ENCODE assay signal across 1 cellular context in the genomic region with DNA sequence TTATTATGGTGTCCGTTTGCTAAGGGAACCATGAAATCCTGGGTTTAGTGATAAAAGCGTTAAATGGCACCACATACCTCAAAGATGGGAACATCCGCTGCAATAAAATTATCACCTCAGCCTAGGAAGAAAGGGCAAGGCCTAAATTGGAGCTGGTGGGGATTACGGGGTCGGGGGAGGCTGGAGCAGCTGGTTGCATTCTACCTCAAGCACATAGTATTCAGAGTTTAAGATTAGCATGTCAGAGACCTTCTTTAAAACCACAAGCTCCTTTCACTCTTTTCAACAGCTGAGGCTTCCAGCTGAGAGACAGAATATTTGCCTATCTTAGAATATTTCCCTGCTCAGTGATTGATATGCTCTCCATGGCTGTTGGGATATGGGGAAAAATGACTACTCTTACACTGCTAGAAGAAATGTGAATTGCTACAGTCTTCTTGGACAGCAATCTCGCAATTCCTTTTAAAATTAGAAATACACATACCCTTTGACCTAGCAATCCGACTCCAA.
A peak's percentile ranks its signal among the peaks of the same experiment; 100 is the strongest.
TF ChIP-seq lines count a peak whose summit lies in the region.

No MANE protein-coding gene starts in this region.

TF ChIP-seq in H1, 55 proteins besides CTCF, POLR2A, EP300 and RAD21:
- TF ChIP-seq, protein P1, sequence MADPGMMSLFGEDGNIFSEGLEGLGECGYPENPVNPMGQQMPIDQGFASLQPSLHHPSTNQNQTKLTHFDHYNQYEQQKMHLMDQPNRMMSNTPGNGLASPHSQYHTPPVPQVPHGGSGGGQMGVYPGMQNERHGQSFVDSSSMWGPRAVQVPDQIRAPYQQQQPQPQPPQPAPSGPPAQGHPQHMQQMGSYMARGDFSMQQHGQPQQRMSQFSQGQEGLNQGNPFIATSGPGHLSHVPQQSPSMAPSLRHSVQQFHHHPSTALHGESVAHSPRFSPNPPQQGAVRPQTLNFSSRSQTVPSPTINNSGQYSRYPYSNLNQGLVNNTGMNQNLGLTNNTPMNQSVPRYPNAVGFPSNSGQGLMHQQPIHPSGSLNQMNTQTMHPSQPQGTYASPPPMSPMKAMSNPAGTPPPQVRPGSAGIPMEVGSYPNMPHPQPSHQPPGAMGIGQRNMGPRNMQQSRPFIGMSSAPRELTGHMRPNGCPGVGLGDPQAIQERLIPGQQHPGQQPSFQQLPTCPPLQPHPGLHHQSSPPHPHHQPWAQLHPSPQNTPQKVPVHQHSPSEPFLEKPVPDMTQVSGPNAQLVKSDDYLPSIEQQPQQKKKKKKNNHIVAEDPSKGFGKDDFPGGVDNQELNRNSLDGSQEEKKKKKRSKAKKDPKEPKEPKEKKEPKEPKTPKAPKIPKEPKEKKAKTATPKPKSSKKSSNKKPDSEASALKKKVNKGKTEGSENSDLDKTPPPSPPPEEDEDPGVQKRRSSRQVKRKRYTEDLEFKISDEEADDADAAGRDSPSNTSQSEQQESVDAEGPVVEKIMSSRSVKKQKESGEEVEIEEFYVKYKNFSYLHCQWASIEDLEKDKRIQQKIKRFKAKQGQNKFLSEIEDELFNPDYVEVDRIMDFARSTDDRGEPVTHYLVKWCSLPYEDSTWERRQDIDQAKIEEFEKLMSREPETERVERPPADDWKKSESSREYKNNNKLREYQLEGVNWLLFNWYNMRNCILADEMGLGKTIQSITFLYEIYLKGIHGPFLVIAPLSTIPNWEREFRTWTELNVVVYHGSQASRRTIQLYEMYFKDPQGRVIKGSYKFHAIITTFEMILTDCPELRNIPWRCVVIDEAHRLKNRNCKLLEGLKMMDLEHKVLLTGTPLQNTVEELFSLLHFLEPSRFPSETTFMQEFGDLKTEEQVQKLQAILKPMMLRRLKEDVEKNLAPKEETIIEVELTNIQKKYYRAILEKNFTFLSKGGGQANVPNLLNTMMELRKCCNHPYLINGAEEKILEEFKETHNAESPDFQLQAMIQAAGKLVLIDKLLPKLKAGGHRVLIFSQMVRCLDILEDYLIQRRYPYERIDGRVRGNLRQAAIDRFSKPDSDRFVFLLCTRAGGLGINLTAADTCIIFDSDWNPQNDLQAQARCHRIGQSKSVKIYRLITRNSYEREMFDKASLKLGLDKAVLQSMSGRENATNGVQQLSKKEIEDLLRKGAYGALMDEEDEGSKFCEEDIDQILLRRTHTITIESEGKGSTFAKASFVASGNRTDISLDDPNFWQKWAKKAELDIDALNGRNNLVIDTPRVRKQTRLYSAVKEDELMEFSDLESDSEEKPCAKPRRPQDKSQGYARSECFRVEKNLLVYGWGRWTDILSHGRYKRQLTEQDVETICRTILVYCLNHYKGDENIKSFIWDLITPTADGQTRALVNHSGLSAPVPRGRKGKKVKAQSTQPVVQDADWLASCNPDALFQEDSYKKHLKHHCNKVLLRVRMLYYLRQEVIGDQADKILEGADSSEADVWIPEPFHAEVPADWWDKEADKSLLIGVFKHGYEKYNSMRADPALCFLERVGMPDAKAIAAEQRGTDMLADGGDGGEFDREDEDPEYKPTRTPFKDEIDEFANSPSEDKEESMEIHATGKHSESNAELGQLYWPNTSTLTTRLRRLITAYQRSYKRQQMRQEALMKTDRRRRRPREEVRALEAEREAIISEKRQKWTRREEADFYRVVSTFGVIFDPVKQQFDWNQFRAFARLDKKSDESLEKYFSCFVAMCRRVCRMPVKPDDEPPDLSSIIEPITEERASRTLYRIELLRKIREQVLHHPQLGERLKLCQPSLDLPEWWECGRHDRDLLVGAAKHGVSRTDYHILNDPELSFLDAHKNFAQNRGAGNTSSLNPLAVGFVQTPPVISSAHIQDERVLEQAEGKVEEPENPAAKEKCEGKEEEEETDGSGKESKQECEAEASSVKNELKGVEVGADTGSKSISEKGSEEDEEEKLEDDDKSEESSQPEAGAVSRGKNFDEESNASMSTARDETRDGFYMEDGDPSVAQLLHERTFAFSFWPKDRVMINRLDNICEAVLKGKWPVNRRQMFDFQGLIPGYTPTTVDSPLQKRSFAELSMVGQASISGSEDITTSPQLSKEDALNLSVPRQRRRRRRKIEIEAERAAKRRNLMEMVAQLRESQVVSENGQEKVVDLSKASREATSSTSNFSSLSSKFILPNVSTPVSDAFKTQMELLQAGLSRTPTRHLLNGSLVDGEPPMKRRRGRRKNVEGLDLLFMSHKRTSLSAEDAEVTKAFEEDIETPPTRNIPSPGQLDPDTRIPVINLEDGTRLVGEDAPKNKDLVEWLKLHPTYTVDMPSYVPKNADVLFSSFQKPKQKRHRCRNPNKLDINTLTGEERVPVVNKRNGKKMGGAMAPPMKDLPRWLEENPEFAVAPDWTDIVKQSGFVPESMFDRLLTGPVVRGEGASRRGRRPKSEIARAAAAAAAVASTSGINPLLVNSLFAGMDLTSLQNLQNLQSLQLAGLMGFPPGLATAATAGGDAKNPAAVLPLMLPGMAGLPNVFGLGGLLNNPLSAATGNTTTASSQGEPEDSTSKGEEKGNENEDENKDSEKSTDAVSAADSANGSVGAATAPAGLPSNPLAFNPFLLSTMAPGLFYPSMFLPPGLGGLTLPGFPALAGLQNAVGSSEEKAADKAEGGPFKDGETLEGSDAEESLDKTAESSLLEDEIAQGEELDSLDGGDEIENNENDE (IDR thresholded peaks at IDR 0.05; ENCODE audit: insufficient replicate concordance, low read length): no peak
- TF ChIP-seq KDM4A (IDR thresholded peaks at IDR 0.05; ENCODE audit: low read depth, low read length, severe bottlenecking) (no peak), SP2 (IDR thresholded peaks at IDR 0.05; ENCODE audit: low read length) (no peak), PHF8 (conservative IDR thresholded peaks at IDR 0.05; ENCODE audit: low read depth, low read length) (no peak), TCF12 (IDR thresholded peaks at IDR 0.05; ENCODE audit: low read depth, low read length) (0 out of 2 replicates have a peak, but pooled peaks have one; percentile 47), SUZ12 (IDR thresholded peaks at IDR 0.05; ENCODE audit: low read length) (no peak), ASH2L (IDR thresholded peaks at IDR 0.05; ENCODE audit: low read length) (peak; percentile 19)
